29 cellular contexts compared by ENCODE assay signal in genomic region chr7:78215199-78215598, GRCh38.
"Had no signal": no experiment of that assay in that cellular context is flagged by ENCODE, and none has a peak within 500 bp of the region (broad histone marks: within the 10 kb centered on the region; RNA-seq: fewer than 3 reads in every experiment).

No MANE protein-coding gene starts in this region.

- H3K4me3 Mint-ChIP-seq: immature natural killer cell; naive B cell; natural killer cell; nephron progenitor cell; neural progenitor cell; stimulated activated effector memory CD8-positive, alpha-beta T cell treated with anti-CD3 and anti-CD28 coated beads, Interleukin-12 subunit alpha, Interleukin-12 subunit beta, amount 100 ng/mL, for 72 hours; stimulated activated naive CD8-positive, alpha-beta T cell treated with anti-CD3 and anti-CD28 coated beads, Interleukin-15, Interleukin-2, amounts not matched to agents 100 ng/mL and 50 ng/mL, for 24 hours had no signal

- H3K9me3 ChIP-seq: left lung, lower lobe of right lung, ovary, right atrium auricular region, right lobe of liver, transverse colon, upper lobe of left lung, vagina had no signal

- H2AFZ ChIP-seq: neural progenitor cell had no signal

- H3K4me3 ChIP-seq: left lung, lower lobe of right lung, neural progenitor cell, ovary, right atrium auricular region, right lobe of liver, skin epidermis, transverse colon, upper lobe of left lung, vagina had no signal

- H3K36me3 ChIP-seq: left lung, lower lobe of right lung, neural progenitor cell, ovary, right atrium auricular region, right lobe of liver, transverse colon, upper lobe of left lung, vagina had no signal

- H3K27ac ChIP-seq: left lung, lower lobe of right lung, neural progenitor cell, ovary, right atrium auricular region, right lobe of liver, skin epidermis, transverse colon, upper lobe of left lung, vagina had no signal

- FAIRE-seq: islet of Langerhans, kidney had no signal

- H3K27me3 ChIP-seq: left lung, neural progenitor cell, ovary, right atrium auricular region, right lobe of liver, transverse colon, upper lobe of left lung, vagina had no signal

- H3K27me3 Mint-ChIP-seq: progenitor cell of endocrine pancreas; stimulated activated naive CD8-positive, alpha-beta T cell treated with anti-CD3 and anti-CD28 coated beads, Interleukin-15, Interleukin-2, amounts not matched to agents 100 ng/mL and 50 ng/mL, for 24 hours had no signal

- H3K27ac Mint-ChIP-seq: immature natural killer cell; naive B cell; natural killer cell; nephron progenitor cell; neural progenitor cell; progenitor cell of endocrine pancreas; stimulated activated effector memory CD8-positive, alpha-beta T cell treated with anti-CD3 and anti-CD28 coated beads, Interleukin-12 subunit alpha, Interleukin-12 subunit beta, amount 100 ng/mL, for 72 hours; stimulated activated naive CD8-positive, alpha-beta T cell treated with anti-CD3 and anti-CD28 coated beads, Interleukin-15, Interleukin-2, amounts not matched to agents 100 ng/mL and 50 ng/mL, for 24 hours had no signal

- H3K4me1 Mint-ChIP-seq: immature natural killer cell; naive B cell; natural killer cell; nephron progenitor cell; neural progenitor cell; stimulated activated effector memory CD8-positive, alpha-beta T cell treated with anti-CD3 and anti-CD28 coated beads, Interleukin-12 subunit alpha, Interleukin-12 subunit beta, amount 100 ng/mL, for 72 hours had no signal

- H3K4me2 ChIP-seq: neural progenitor cell had no signal

- H3K36me3 Mint-ChIP-seq: immature natural killer cell; naive B cell; natural killer cell; neural progenitor cell; stimulated activated effector memory CD8-positive, alpha-beta T cell treated with anti-CD3 and anti-CD28 coated beads, Interleukin-12 subunit alpha, Interleukin-12 subunit beta, amount 100 ng/mL, for 72 hours had no signal

- H3K9ac ChIP-seq: neural progenitor cell had no signal

- DNase-seq: hypothalamus; immature natural killer cell; kidney; left colon; left lung; lower lobe of right lung; mammary epithelial cell; mesenchymal stem cell; naive B cell; natural killer cell; nephron progenitor cell; ovary; right lobe of liver; stimulated activated CD4-positive, alpha-beta T cell treated with anti-CD3 and anti-CD28 coated beads, Interleukin-12 subunit alpha, Interleukin-12 subunit beta, amount 100 ng/mL, for 4 hours; stimulated activated CD4-positive, alpha-beta T cell treated with anti-CD3 and anti-CD28 coated beads, Interleukin-15, amount 100 ng/mL, for 24 hours; stimulated activated CD4-positive, alpha-beta T cell treated with anti-CD3 and anti-CD28 coated beads, Interleukin-2, amount 100 ng/mL, for 24 hours; stimulated activated CD4-positive, alpha-beta T cell treated with anti-CD3 and anti-CD28 coated beads, Interleukin-4, amount 100 ng/mL, for 1 hour; stimulated activated naive CD4-positive, alpha-beta T cell; substantia nigra; transverse colon; upper lobe of left lung had no signal

- H3K4me1 ChIP-seq: left lung, lower lobe of right lung, neural progenitor cell, right atrium auricular region, right lobe of liver, transverse colon, upper lobe of left lung, vagina had no signal

- H3K9me3 Mint-ChIP-seq: nephron progenitor cell; neural progenitor cell; stimulated activated effector memory CD8-positive, alpha-beta T cell treated with anti-CD3 and anti-CD28 coated beads, Interleukin-12 subunit alpha, Interleukin-12 subunit beta, amount 100 ng/mL, for 72 hours; stimulated activated naive CD8-positive, alpha-beta T cell treated with anti-CD3 and anti-CD28 coated beads, Interleukin-15, Interleukin-2, amounts not matched to agents 100 ng/mL and 50 ng/mL, for 24 hours had no signal

- ATAC-seq: left colon; left lung; lower lobe of right lung; natural killer cell; right lobe of liver; stimulated activated effector memory CD8-positive, alpha-beta T cell treated with anti-CD3 and anti-CD28 coated beads, Interleukin-12 subunit alpha, Interleukin-12 subunit beta, amount 100 ng/mL, for 72 hours had no signal
